ENCODE assay signal across 7 cellular contexts in the genomic region with DNA sequence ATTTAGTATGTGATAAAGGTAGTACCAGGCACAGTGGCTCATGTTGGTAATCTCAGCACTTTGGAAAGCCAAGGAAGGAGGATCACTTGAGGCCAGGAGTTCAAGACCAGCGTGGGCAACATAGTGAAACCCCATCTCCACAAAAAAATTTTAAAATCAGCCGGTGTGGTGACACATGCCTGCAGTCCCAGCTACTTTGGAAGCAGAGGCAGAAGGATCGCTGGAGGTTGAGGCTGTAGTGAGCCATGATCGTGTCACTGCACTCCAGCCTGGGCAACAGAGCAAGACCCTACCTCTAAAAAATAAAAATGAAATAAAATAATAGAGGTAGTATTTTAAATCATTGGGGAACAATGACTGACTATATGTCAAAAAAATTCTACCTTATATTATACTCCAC.
"Had no signal": no experiment of that assay in that cellular context is flagged by ENCODE, and none has a peak within 500 bp of the region (broad histone marks: within the 10 kb centered on the region; RNA-seq: fewer than 3 reads in every experiment).

No MANE protein-coding gene starts in this region.

- ATAC-seq: GM12878 had no signal

- H3K4me3 ChIP-seq: GM12878 had no signal

- DNase-seq: GDM1, GF-D8 had no signal

- FAIRE-seq: GM12891, GM12892, GM18507, GM19239 had no signal
